20 cellular contexts compared by ENCODE assay signal in genomic region chr6:14440215-14440890, GRCh38.
A peak's percentile ranks its signal among the peaks of the same experiment; 100 is the strongest.
DNase-seq lines count a peak whose midpoint lies in the region; ATAC-seq and TF ChIP-seq lines count a peak whose summit lies in the region.
"Had no signal": no experiment of that assay in that cellular context is flagged by ENCODE, and none has a peak within 500 bp of the region (broad histone marks: within the 10 kb centered on the region; RNA-seq: fewer than 3 reads in every experiment).

No MANE protein-coding gene starts in this region.

- peak overlapping the region; percentile 41 for H3K4me3 ChIP-seq in left ventricle myocardium inferior
- H3K4me3 ChIP-seq in vagina, result no peak overlapping the region
- H3K4me3 ChIP-seq: uterus had no signal

- no peaks in the 10 kb centered on the region for H3K36me3 ChIP-seq in left ventricle myocardium inferior
- no peaks in the 10 kb centered on the region for H3K36me3 ChIP-seq in vagina
- H3K36me3 ChIP-seq: uterus had no signal

- no peaks in the 10 kb centered on the region for H3K9me3 ChIP-seq in left ventricle myocardium inferior (replicated peaks)
- H3K9me3 ChIP-seq in vagina, result no peaks in the 10 kb centered on the region
- H3K9me3 ChIP-seq: SK-N-SH, uterus had no signal

- intact Hi-C loops in left ventricle myocardium inferior (cut with micrococcal nuclease) (no loop called here), Right ventricle myocardium superior (cut with DNase I) (no loop called here), vagina (cut with DNase I) (no loop called here)

- DNase-seq in left ventricle myocardium inferior (no peak), Right ventricle myocardium superior (no peak), NCI-H82 treated with DMSO at 0.1 percent for 48 hours (lab: John Stamatoyannopoulos, UW; ENCODE audit: unreplicated experiment) (peak; percentile 81), kidney glomerular epithelial cell (lab: John Stamatoyannopoulos, UW) (peak; percentile 6), vagina (ENCODE audit: extremely low spot score in 2 of 2) (peak in 1 of 2 donors; percentile 67), omental fat pad (ENCODE audit: low spot score) (no peak), DMS53 treated with DMSO at 0.1 percent for 48 hours (lab: John Stamatoyannopoulos, UW; ENCODE audit: unreplicated experiment) (no peak)
- DNase-seq: activated CD4-positive, CD25-positive, alpha-beta regulatory T cell; activated naive CD4-positive, alpha-beta T cell treated with Interleukin-2 at 50 U/mL for 16 hours; activated T-cell treated with anti-CD3 and anti-CD28 coated beads, Interleukin-2, amount 50 U/mL, for 24 hours; CD4-positive, CD25-positive, alpha-beta regulatory T cell; DMS153; GOT3; midbrain; NCI-H146; NCI-H345; SK-N-SH; stimulated activated CD8-positive, alpha-beta memory T cell treated with anti-CD3 and anti-CD28 coated beads, Interleukin-4, amount 100 ng/mL, for 48 hours; uterus had no signal

- peak overlapping the region; percentile 81 for H3K27ac ChIP-seq in left ventricle myocardium inferior (replicated peaks)
- peak overlapping the region; percentile 18 for H3K27ac ChIP-seq in vagina

- TF ChIP-seq POLR2A in vagina (IDR thresholded peaks at IDR 0.05), result no peak

- H3K27me3 ChIP-seq in left ventricle myocardium inferior (ENCODE audit: low read depth), result no peaks in the 10 kb centered on the region
- no peaks in the 10 kb centered on the region for H3K27me3 ChIP-seq in vagina
- H3K27me3 ChIP-seq: uterus had no signal

- H3K4me1 ChIP-seq in left ventricle myocardium inferior (peaks cover 45% of the 10 kb centered on the region), vagina (peaks cover 14% of the 10 kb centered on the region)

- ATAC-seq in Right ventricle myocardium superior (ENCODE audit: poor library complexity) (no peak), omental fat pad (ENCODE audit: low FRiP score) (no peak), HG02678 (IDR thresholded peaks at IDR 0.05; ENCODE audit: unreplicated experiment) (no peak)

- no peak for TF ChIP-seq CTCF in left ventricle myocardium inferior (IDR thresholded peaks at IDR 0.05; ENCODE audit: borderline replicate concordance)
- no peak for TF ChIP-seq CTCF in vagina (IDR thresholded peaks at IDR 0.05)
- TF ChIP-seq CTCF in omental fat pad (IDR thresholded peaks at IDR 0.05), result no peak

Comparison
In these comparisons a context has a peak if more than half of its experiments do, and no peak if none do; other contexts are left out.
1. DNase-seq: peak in NCI-H82 treated with DMSO at 0.1 percent for 48 hours (single experiment) and kidney glomerular epithelial cell (single experiment); none in left ventricle myocardium inferior (single experiment), Right ventricle myocardium superior (single experiment), omental fat pad (single experiment) and DMS53 treated with DMSO at 0.1 percent for 48 hours (single experiment).